ENCODE assay signal across 8 cellular contexts in genomic region chr7:34091330-34091917, GRCh38.
DNase-seq lines count a peak whose midpoint lies in the region; ATAC-seq and TF ChIP-seq lines count a peak whose summit lies in the region.

No MANE protein-coding gene starts in this region.

- H3K9me3 ChIP-seq in heart right ventricle (peaks cover 0 to 13% (median 0%) of the 10 kb centered on the region in 11 donors), right atrium auricular region (no peaks in the 10 kb centered on the region), parathyroid adenoma (ENCODE audit: control insufficient read depth, low read length) (no peaks in the 10 kb centered on the region)

- TF ChIP-seq POLR2A in NB4 (IDR thresholded peaks at IDR 0.05; ENCODE audit: extremely low read depth, insufficient read length), result no peak

- DNase-seq in heart right ventricle (no peak), right atrium auricular region (ENCODE audit: low spot score) (no peak), NB4 (ENCODE audit: low read depth) (peak; percentile 69), choroid plexus epithelial cell (ENCODE audit: low read depth) (peak; percentile 89), NCI-H2081 treated with DMSO at 0.1 percent for 48 hours (lab: John Stamatoyannopoulos, UW) (no peak), hypothalamus (lab: John Stamatoyannopoulos, UW) (no peak)
- DNase-seq in stimulated activated naive CD8-positive, alpha-beta T cell treated with anti-CD3 and anti-CD28 coated beads, Interleukin-15, Interleukin-2, amounts not matched to agents 100 U/mL and 50 U/mL, for 24 hours, result no peak

- WGBS in heart right ventricle, 2 donors, result 34 to 37% methylated on average over 4 of the region's 4 CpGs

- H3K36me3 ChIP-seq in heart right ventricle (no peaks in the 10 kb centered on the region), right atrium auricular region (no peaks in the 10 kb centered on the region), parathyroid adenoma (ENCODE audit: control insufficient read depth, insufficient read depth, low read length) (no peaks in the 10 kb centered on the region)

- peak in 1 of 8 donors; percentile 34 for ATAC-seq in heart right ventricle
- no peak for ATAC-seq in stimulated activated naive CD8-positive, alpha-beta T cell treated with anti-CD3 and anti-CD28 coated beads, Interleukin-15, Interleukin-2, amounts not matched to agents 100 U/mL and 50 U/mL, for 24 hours

- H3K4me3 ChIP-seq in heart right ventricle, result no peak overlapping the region
- H3K4me3 ChIP-seq in right atrium auricular region, result no peak overlapping the region
- H3K4me3 ChIP-seq in NB4 (ENCODE audit: low read depth, low read length), result no peak overlapping the region
- H3K4me3 ChIP-seq in choroid plexus epithelial cell (ENCODE audit: low read depth, low read length), result no peak overlapping the region
- H3K4me3 ChIP-seq in parathyroid adenoma (ENCODE audit: low read depth, low read length), result no peak overlapping the region

- H3K4me1 ChIP-seq in heart right ventricle (peaks cover 0 to 26% (median 4%) of the 10 kb centered on the region in 9 donors), right atrium auricular region (peaks cover 0 to 1% of the 10 kb centered on the region in 2 donors), parathyroid adenoma (peaks cover 7% of the 10 kb centered on the region)

- no peak overlapping the region for H2AFZ ChIP-seq in parathyroid adenoma

- TF ChIP-seq CTCF in heart right ventricle (IDR thresholded peaks at IDR 0.05) (peak in 8 of 9 donors; percentile 19 to 61 (median 52)), right atrium auricular region (IDR thresholded peaks at IDR 0.05) (peak in 1 of 2 donors; percentile 49), NB4 (IDR thresholded peaks at IDR 0.05; ENCODE audit: low read depth, low read length) (peak; percentile 68), choroid plexus epithelial cell (conservative IDR thresholded peaks at IDR 0.05; ENCODE audit: low read depth, low read length) (peak; percentile 72), parathyroid adenoma (IDR thresholded peaks at IDR 0.05) (peak; percentile 30)

- no peak overlapping the region for H3K9ac ChIP-seq in parathyroid adenoma

- H3K27ac ChIP-seq in heart right ventricle, result no peak overlapping the region
- no peak overlapping the region for H3K27ac ChIP-seq in right atrium auricular region
- no peak overlapping the region for H3K27ac ChIP-seq in parathyroid adenoma

- intact Hi-C loops in heart right ventricle (cut with DNase I), result loop anchor here in 1 of 10 donors (10.0 kb wide), 1 partner anchor 63 kb away; no protein-coding TSS in a partner anchor

- H3K4me2 ChIP-seq in parathyroid adenoma (ENCODE audit: low read length), result no peak overlapping the region

- H3K79me2 ChIP-seq in parathyroid adenoma, result no peaks in the 10 kb centered on the region

- H3K27me3 ChIP-seq in heart right ventricle, result no peaks in the 10 kb centered on the region
- no peaks in the 10 kb centered on the region for H3K27me3 ChIP-seq in right atrium auricular region
- H3K27me3 ChIP-seq in parathyroid adenoma (ENCODE audit: control insufficient read depth, insufficient read depth, low read length), result no peaks in the 10 kb centered on the region

Comparison
In these comparisons a context has a peak if more than half of its experiments do, and no peak if none do; other contexts are left out.
1. DNase-seq: peak in NB4 (single experiment) and choroid plexus epithelial cell (single experiment); none in heart right ventricle (0 of 2), right atrium auricular region (single experiment), NCI-H2081 treated with DMSO at 0.1 percent for 48 hours (single experiment), hypothalamus (0 of 51) and stimulated activated naive CD8-positive, alpha-beta T cell treated with anti-CD3 and anti-CD28 coated beads, Interleukin-15, Interleukin-2, amounts not matched to agents 100 U/mL and 50 U/mL, for 24 hours (single experiment).